Comparison of ENCODE assay signal across 16 cellular contexts in the genomic region with DNA sequence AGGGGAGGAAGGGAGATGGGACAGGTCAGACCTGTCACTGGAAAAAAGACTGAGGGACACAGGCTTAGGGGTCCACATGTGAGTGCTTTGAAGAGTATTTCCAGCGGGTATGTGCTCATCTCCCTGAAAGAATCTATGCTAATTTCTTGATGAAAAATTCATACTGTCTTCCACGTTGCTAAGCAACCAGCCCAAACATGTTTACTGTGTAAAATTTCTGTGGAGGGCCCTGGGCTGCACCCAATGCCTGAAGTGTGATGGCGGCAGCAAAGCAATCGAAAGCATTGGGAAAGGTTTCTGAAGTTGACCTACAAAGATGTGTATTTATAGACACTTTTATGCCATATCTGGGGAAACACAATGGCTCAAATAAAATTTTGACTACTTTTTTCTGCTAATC. TPM values are rescaled to one million over a fixed set of nuclear protein-coding genes. Genes with fewer than 3 reads are reported as not detected.
"Had no signal": no experiment of that assay in that cellular context is flagged by ENCODE, and none has a peak within 500 bp of the region (broad histone marks: within the 10 kb centered on the region; RNA-seq: fewer than 3 reads in every experiment).

No MANE protein-coding gene starts in this region.

- H3K27ac ChIP-seq: right lobe of liver, spleen had no signal

- ATAC-seq: activated CD8-positive, alpha-beta T cell treated with anti-CD3 and anti-CD28 coated beads for 36 hours; activated naive CD8-positive, alpha-beta T cell treated with anti-CD3 and anti-CD28 coated beads, Interleukin-2, amount 50 U/mL, for 24 hours; left cardiac atrium; natural killer cell treated with Interleukin-12 subunit alpha and Interleukin-12 subunit beta and Interleukin-15 and Interleukin-18, amount 100 ng/mL, for 72 hours; right lobe of liver; stimulated activated memory B cell treated with anti-CD40 and anti-IgM and Interleukin-4, amounts not matched to agents 10 μg/mL and 1 μg/mL and 100 μg/mL, for 72 hours had no signal

- H3K27ac Mint-ChIP-seq: activated CD8-positive, alpha-beta T cell treated with anti-CD3 and anti-CD28 coated beads for 36 hours; activated naive CD8-positive, alpha-beta T cell treated with anti-CD3 and anti-CD28 coated beads, Interleukin-2, amount 50 U/mL, for 24 hours; natural killer cell treated with Interleukin-12 subunit alpha and Interleukin-12 subunit beta and Interleukin-15 and Interleukin-18, amount 100 ng/mL, for 72 hours; progenitor cell of endocrine pancreas; stimulated activated memory B cell treated with anti-CD40 and anti-IgM and Interleukin-4, amounts not matched to agents 10 μg/mL and 1 μg/mL and 100 μg/mL, for 72 hours; T-helper 1 cell treated with Interleukin-12 subunit alpha and Interleukin-12 subunit beta and Interleukin-4 antibody, amounts not matched to agents 30 μg/mL and 1 μg/mL, for 36 hours; type B pancreatic cell had no signal

- DNase-seq: activated CD4-positive, alpha-beta T cell treated with anti-CD3 and anti-CD28 coated beads for 4 hours; activated CD8-positive, alpha-beta memory T cell treated with anti-CD3 and anti-CD28 coated beads, Interleukin-2, amount 50 U/mL, for 4 hours; activated CD8-positive, alpha-beta T cell treated with anti-CD3 and anti-CD28 coated beads for 36 hours; activated naive CD8-positive, alpha-beta T cell treated with anti-CD3 and anti-CD28 coated beads, Interleukin-2, amount 50 U/mL, for 24 hours; left cardiac atrium; occipital lobe; right lobe of liver; spleen; stimulated activated CD4-positive, alpha-beta T cell treated with anti-CD3 and anti-CD28 coated beads, Interleukin-1b, Interleukin-23, amount 100 ng/mL, for 48 hours had no signal

- H3K4me1 ChIP-seq: right lobe of liver, spleen had no signal

- H3K4me3 Mint-ChIP-seq: activated CD8-positive, alpha-beta T cell treated with anti-CD3 and anti-CD28 coated beads for 36 hours; activated naive CD8-positive, alpha-beta T cell treated with anti-CD3 and anti-CD28 coated beads, Interleukin-2, amount 50 U/mL, for 24 hours; natural killer cell treated with Interleukin-12 subunit alpha and Interleukin-12 subunit beta and Interleukin-15 and Interleukin-18, amount 100 ng/mL, for 72 hours; stimulated activated memory B cell treated with anti-CD40 and anti-IgM and Interleukin-4, amounts not matched to agents 10 μg/mL and 1 μg/mL and 100 μg/mL, for 72 hours; T-helper 1 cell treated with Interleukin-12 subunit alpha and Interleukin-12 subunit beta and Interleukin-4 antibody, amounts not matched to agents 30 μg/mL and 1 μg/mL, for 36 hours; type B pancreatic cell had no signal

- H3K9me3 ChIP-seq: right lobe of liver had no signal

- H3K4me3 ChIP-seq: dorsolateral prefrontal cortex, lung, right lobe of liver, spleen had no signal

- H3K36me3 ChIP-seq: right lobe of liver, spleen had no signal

- H3K27me3 ChIP-seq: right lobe of liver had no signal

- H3K36me3 Mint-ChIP-seq: natural killer cell treated with Interleukin-12 subunit alpha and Interleukin-12 subunit beta and Interleukin-15 and Interleukin-18, amount 100 ng/mL, for 72 hours; stimulated activated memory B cell treated with anti-CD40 and anti-IgM and Interleukin-4, amounts not matched to agents 10 μg/mL and 1 μg/mL and 100 μg/mL, for 72 hours had no signal

- H3K9me3 Mint-ChIP-seq: natural killer cell treated with Interleukin-12 subunit alpha and Interleukin-12 subunit beta and Interleukin-15 and Interleukin-18, amount 100 ng/mL, for 72 hours had no signal

- H3K4me1 Mint-ChIP-seq: activated naive CD8-positive, alpha-beta T cell treated with anti-CD3 and anti-CD28 coated beads, Interleukin-2, amount 50 U/mL, for 24 hours; stimulated activated memory B cell treated with anti-CD40 and anti-IgM and Interleukin-4, amounts not matched to agents 10 μg/mL and 1 μg/mL and 100 μg/mL, for 72 hours had no signal

RNA-seq across cellular contexts. Expression of a gene that starts 7.4 kb away (rescaled TPM):
- total RNA-seq: activated CD8-positive, alpha-beta T cell treated with anti-CD3 and anti-CD28 coated beads for 36 hours; natural killer cell treated with Interleukin-12 subunit alpha and Interleukin-12 subunit beta and Interleukin-15 and Interleukin-18, amount 100 ng/mL, for 72 hours had no signal
